Comparison of ENCODE assay signal across 21 cellular contexts in the genomic region with DNA sequence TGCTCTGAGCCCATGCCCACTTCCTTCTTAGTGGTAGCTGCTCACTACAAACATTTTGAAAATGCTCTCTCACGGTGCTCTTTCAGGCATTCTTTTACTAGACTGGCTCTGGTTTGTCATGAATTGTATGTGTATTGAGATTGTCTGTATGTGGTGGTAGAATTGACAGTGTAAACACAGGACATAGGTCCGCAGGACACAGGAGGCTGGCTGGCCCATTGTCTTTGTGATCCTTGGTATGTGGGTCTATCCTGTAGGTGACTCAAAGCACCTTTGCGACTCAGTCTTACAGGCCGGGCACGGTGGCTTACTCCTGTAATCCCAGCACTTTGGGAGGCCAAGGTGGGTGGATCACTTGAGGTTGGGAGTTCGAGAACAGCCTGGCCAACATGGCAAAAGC.
DNase-seq lines count a peak whose midpoint lies in the region; ATAC-seq and TF ChIP-seq lines count a peak whose summit lies in the region.
"Had no signal": no experiment of that assay in that cellular context is flagged by ENCODE, and none has a peak within 500 bp of the region (broad histone marks: within the 10 kb centered on the region; RNA-seq: fewer than 3 reads in every experiment).

No MANE protein-coding gene starts in this region.

- H3K4me3 ChIP-seq in endodermal cell (ENCODE audit: low read length) (no peak overlapping the region), neural progenitor cell (no peak overlapping the region)
- H3K4me3 ChIP-seq: A549, GM12878, MG63 had no signal

- H2AFZ ChIP-seq in neural progenitor cell (replicated peaks), result no peak overlapping the region

- H3K4me3 Mint-ChIP-seq in endodermal cell, result no peak overlapping the region
- no peak overlapping the region for H3K4me3 Mint-ChIP-seq in neural progenitor cell
- H3K4me3 Mint-ChIP-seq: CD4-positive, alpha-beta memory T cell had no signal

- H3F3A ChIP-seq in neural progenitor cell (ENCODE audit: low read depth), result no peaks in the 10 kb centered on the region

- H3K36me3 Mint-ChIP-seq in endodermal cell (ENCODE audit: low read depth), result no peaks in the 10 kb centered on the region
- H3K36me3 Mint-ChIP-seq in neural progenitor cell, result no peaks in the 10 kb centered on the region
- H3K36me3 Mint-ChIP-seq: CD4-positive, alpha-beta memory T cell had no signal

- no peak for ATAC-seq in GM21717 (IDR thresholded peaks at IDR 0.05; ENCODE audit: unreplicated experiment)
- ATAC-seq: A549, GM12878, HCT116 had no signal

- H3K36me3 ChIP-seq in endodermal cell (ENCODE audit: control insufficient read depth, insufficient read depth, low read length) (no peaks in the 10 kb centered on the region), neural progenitor cell (no peaks in the 10 kb centered on the region)
- H3K36me3 ChIP-seq: MG63 had no signal

- peaks cover 2% of the 10 kb centered on the region for H3K4me1 Mint-ChIP-seq in endodermal cell
- H3K4me1 Mint-ChIP-seq in neural progenitor cell, result peaks cover 2% of the 10 kb centered on the region
- H3K4me1 Mint-ChIP-seq: CD4-positive, alpha-beta memory T cell had no signal

- H3K9ac ChIP-seq in endodermal cell (ENCODE audit: extremely low read depth, low read length, poor library complexity, severe bottlenecking) (no peak overlapping the region), neural progenitor cell (no peak overlapping the region)

- H3K79me2 ChIP-seq in neural progenitor cell (ENCODE audit: low read depth), result no peaks in the 10 kb centered on the region

- peaks cover 3% of the 10 kb centered on the region for H3K27me3 Mint-ChIP-seq in endodermal cell (ENCODE audit: insufficient read depth)
- H3K27me3 Mint-ChIP-seq in neural progenitor cell (ENCODE audit: insufficient read depth, low read depth), result no peaks in the 10 kb centered on the region

- TF ChIP-seq CTCF in endodermal cell (conservative IDR thresholded peaks at IDR 0.05) (no peak), neural progenitor cell (IDR thresholded peaks at IDR 0.05) (no peak)

- H4K20me1 ChIP-seq in neural progenitor cell (ENCODE audit: low read depth), result no peaks in the 10 kb centered on the region

- no peak overlapping the region for H3K4me2 ChIP-seq in neural progenitor cell
- H3K4me2 ChIP-seq: A549 had no signal

- peak; percentile 9 for DNase-seq in LoVo (ENCODE audit: low spot score)
- peak; percentile 61 for DNase-seq in endodermal cell
- DNase-seq in iPS-NIHi7 (ENCODE audit: extremely low spot score), result peak; percentile 32
- no peak for DNase-seq in neural progenitor cell (ENCODE audit: low spot score)
- DNase-seq in GM19240 (ENCODE audit: insufficient read length, low spot score), result no peak
- DNase-seq in AG08396 (ENCODE audit: low spot score), result no peak
- DNase-seq: C1 segment of cervical spinal cord; CD4-positive, alpha-beta memory T cell; COR-L47; GDM1; KBM-7; MG63; NCI-H1694; NCI-H2227 treated with DMSO at 0.1 percent for 48 hours; NCI-H526 treated with DMSO at 0.1 percent for 48 hours; Right ventricle myocardium superior; RPMI8226 had no signal

- WGBS in endodermal cell (ENCODE audit: insufficient coverage in 1 of 2, insufficient read length in 1 of 2), 2 experiments, result 77 to 88% methylated on average over 3 to 6 of the region's 6 CpGs

- H3K27ac ChIP-seq in endodermal cell (ENCODE audit: low read depth, low read length), result no peak overlapping the region
- H3K27ac ChIP-seq in neural progenitor cell, result no peak overlapping the region
- H3K27ac ChIP-seq: A549 had no signal

- H3K9me3 ChIP-seq in endodermal cell (ENCODE audit: control insufficient read depth, low read length) (peaks cover 4% of the 10 kb centered on the region), neural progenitor cell (ENCODE audit: low read depth) (no peaks in the 10 kb centered on the region)
- H3K9me3 ChIP-seq: A549, MG63 had no signal

- H3K9me3 Mint-ChIP-seq in endodermal cell, result no peaks in the 10 kb centered on the region
- no peaks in the 10 kb centered on the region for H3K9me3 Mint-ChIP-seq in neural progenitor cell

- H3K4me1 ChIP-seq in endodermal cell (ENCODE audit: control insufficient read depth, insufficient read depth, low read length) (no peaks in the 10 kb centered on the region), neural progenitor cell (no peaks in the 10 kb centered on the region)
- H3K4me1 ChIP-seq: A549 had no signal

- H3K27me3 ChIP-seq in endodermal cell (ENCODE audit: control insufficient read depth, insufficient read depth, low read length, poor library complexity, severe bottlenecking), result no peaks in the 10 kb centered on the region
- H3K27me3 ChIP-seq in neural progenitor cell, result no peaks in the 10 kb centered on the region
- H3K27me3 ChIP-seq: MG63 had no signal

- H3K27ac Mint-ChIP-seq in endodermal cell, result no peak overlapping the region
- H3K27ac Mint-ChIP-seq in neural progenitor cell, result peak overlapping the region; percentile 26
- H3K27ac Mint-ChIP-seq: CD4-positive, alpha-beta memory T cell had no signal

Comparison
In these comparisons a context has a peak if more than half of its experiments do, and no peak if none do; other contexts are left out.
1. DNase-seq: peak in LoVo (single experiment), endodermal cell (single experiment) and iPS-NIHi7 (single experiment); none in neural progenitor cell (single experiment), GM19240 (single experiment) and AG08396 (single experiment).